In genomic region chr9:133531293-133531692, GRCh38 we compare ENCODE assay signal across 29 cellular contexts. TPM values are rescaled to one million over a fixed set of nuclear protein-coding genes. Genes with fewer than 3 reads are reported as not detected.
"Had no signal": no experiment of that assay in that cellular context is flagged by ENCODE, and none has a peak within 500 bp of the region (broad histone marks: within the 10 kb centered on the region; RNA-seq: fewer than 3 reads in every experiment).

No MANE protein-coding gene starts in this region.

- H3K27ac ChIP-seq: ovary, parathyroid adenoma, psoas muscle, skin epidermis, spleen, thoracic aorta, thyroid gland, tibial nerve, upper lobe of left lung, vagina had no signal

- DNase-seq: naive thymus-derived CD8-positive, alpha-beta T cell; nephron progenitor cell; occipital lobe; ovary; posterior cingulate gyrus; psoas muscle; right cardiac atrium; spleen; stimulated activated CD4-positive, alpha-beta T cell treated with anti-CD3 and anti-CD28 coated beads, Interleukin-12 subunit alpha, Interleukin-12 subunit beta, amount 100 ng/mL, for 4 hours; stimulated activated CD4-positive, alpha-beta T cell treated with anti-CD3 and anti-CD28 coated beads, Interleukin-1b, Interleukin-23, amount 100 ng/mL, for 48 hours; stimulated activated CD4-positive, alpha-beta T cell treated with anti-CD3 and anti-CD28 coated beads, Interleukin-4, amount 100 ng/mL, for 1 hour; stimulated activated CD4-positive, alpha-beta T cell treated with anti-CD3 and anti-CD28 coated beads, Interleukin-4, amount 100 ng/mL, for 4 hours; stimulated activated CD8-positive, alpha-beta memory T cell treated with anti-CD3 and anti-CD28 coated beads, Interleukin-4, amount 100 ng/mL, for 48 hours; stimulated activated naive CD4-positive, alpha-beta T cell; stimulated activated naive CD8-positive, alpha-beta T cell treated with anti-CD3 and anti-CD28 coated beads, Interleukin-15, amount 100 ng/mL, for 72 hours; stimulated activated naive CD8-positive, alpha-beta T cell treated with anti-CD3 and anti-CD28 coated beads, Interleukin-15, Interleukin-2, amounts not matched to agents 100 U/mL and 50 U/mL, for 24 hours; substantia nigra; thyroid gland; trophoblast cell had no signal

- H3K79me2 ChIP-seq: parathyroid adenoma had no signal

- H3K36me3 ChIP-seq: ovary, spleen, thoracic aorta, thyroid gland, tibial nerve, upper lobe of left lung, vagina had no signal

- H2AFZ ChIP-seq: parathyroid adenoma had no signal

- H3K4me3 ChIP-seq: ovary, psoas muscle, skin epidermis, smooth muscle cell, spleen, thoracic aorta, thyroid gland, tibial nerve, upper lobe of left lung, vagina had no signal

- H3K9me3 ChIP-seq: ovary, psoas muscle, spleen, thoracic aorta, thyroid gland, tibial nerve, upper lobe of left lung, vagina had no signal

- H3K4me2 ChIP-seq: smooth muscle cell had no signal

- H3K4me1 ChIP-seq: parathyroid adenoma had no signal

- H3K27me3 ChIP-seq: ovary, thyroid gland, vagina had no signal

- H3K9ac ChIP-seq: parathyroid adenoma had no signal

- ATAC-seq: naive thymus-derived CD8-positive, alpha-beta T cell; natural killer cell treated with Interleukin-12 subunit alpha and Interleukin-12 subunit beta and Interleukin-15 and Interleukin-18, amount 100 ng/mL, for 72 hours; psoas muscle; right cardiac atrium; sciatic nerve; stimulated activated memory B cell treated with anti-CD40 and anti-IgM and Interleukin-4, amounts not matched to agents 10 μg/mL and 1 μg/mL and 100 μg/mL, for 72 hours; stimulated activated naive CD8-positive, alpha-beta T cell treated with anti-CD3 and anti-CD28 coated beads, Interleukin-15, amount 100 ng/mL, for 72 hours; stimulated activated naive CD8-positive, alpha-beta T cell treated with anti-CD3 and anti-CD28 coated beads, Interleukin-15, Interleukin-2, amounts not matched to agents 100 U/mL and 50 U/mL, for 24 hours had no signal

RNA-seq across cellular contexts. Expression of gene MYMK, which starts 6.5 kb away (rescaled TPM):
- polyA plus RNA-seq: naive thymus-derived CD8-positive, alpha-beta T cell; ovary; right cardiac atrium; smooth muscle cell; spleen had no signal
